Comparison of ENCODE assay signal across 1 cellular context in genomic region chr2:194289712-194290346, GRCh38.
TF ChIP-seq lines count a peak whose summit lies in the region.

No MANE protein-coding gene starts in this region.

TF ChIP-seq in HepG2, 621 proteins besides CTCF, POLR2A, EP300 and RAD21 (continued from another document):
- TF ChIP-seq ZNF121 (CRISPR knock-in tag; IDR thresholded peaks at IDR 0.05) (no peak), HOXA5 (CRISPR knock-in tag; IDR thresholded peaks at IDR 0.05) (no peak), U2AF2 (IDR thresholded peaks at IDR 0.05; ENCODE audit: low read depth, low read length) (no peak), STAG1 (CRISPR knock-in tag; IDR thresholded peaks at IDR 0.05) (no peak), ZSCAN20 (CRISPR knock-in tag; IDR thresholded peaks at IDR 0.05; ENCODE audit: borderline replicate concordance) (no peak), ZNF644 (CRISPR knock-in tag; IDR thresholded peaks at IDR 0.05; ENCODE audit: low read depth) (no peak), NCOA2 (CRISPR knock-in tag; IDR thresholded peaks at IDR 0.05) (no peak)
